In the genomic region with DNA sequence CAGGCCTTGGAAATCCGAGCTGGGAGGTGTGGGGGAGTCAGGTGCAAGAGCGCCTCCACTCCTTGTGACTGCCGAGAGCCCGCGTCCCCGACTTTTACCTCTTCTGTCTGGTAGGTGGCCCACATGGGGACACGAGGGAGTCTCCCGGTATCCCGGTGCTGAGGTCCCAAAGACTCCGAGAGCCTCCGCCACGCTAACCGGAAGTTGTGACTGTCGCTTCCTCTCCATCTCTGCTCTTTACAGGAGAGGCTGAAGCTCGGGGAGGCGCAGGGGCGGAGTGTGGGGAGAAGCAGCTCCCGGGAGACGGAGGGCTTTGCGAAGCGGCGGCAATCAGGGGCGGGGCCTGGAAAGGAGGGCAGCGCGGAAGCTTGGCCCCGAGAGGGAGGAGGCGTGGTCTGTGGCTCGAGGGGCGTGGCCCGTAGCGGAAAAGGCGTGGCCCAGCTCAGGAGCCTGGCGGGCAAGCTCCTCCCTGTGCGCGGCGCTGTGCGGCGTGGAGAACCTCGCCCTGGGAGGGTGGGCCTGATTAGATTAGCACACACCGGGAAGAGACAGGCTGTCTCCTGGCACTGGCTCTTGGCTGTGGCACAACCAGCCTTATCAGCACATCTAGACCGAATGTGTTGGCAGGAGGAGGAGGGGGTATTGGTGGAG, we compare ENCODE assay signal across 8 cellular contexts.
DNase-seq lines count a peak whose midpoint lies in the region; ATAC-seq, FAIRE-seq and TF ChIP-seq lines count a peak whose summit lies in the region.

No MANE protein-coding gene starts in this region.

- H4K91ac ChIP-seq in mesenchymal stem cell (ENCODE audit: low read length) = no peak overlapping the region

- DNase-seq in A549 (ENCODE audit: low read depth in 1 of 2, low spot score in 1 of 2) (peak; percentile 62 to 97), NCI-H1417 (lab: John Stamatoyannopoulos, UW) (peak in 2 of 3 experiments; percentile 90 to 95), endothelial cell of umbilical vein (ENCODE audit: low read depth, low spot score) (peak; percentile 1), mesenchymal stem cell (peak; percentile 39), NCI-H1105 treated with DMSO at 0.1 percent for 48 hours (lab: John Stamatoyannopoulos, UW) (no peak), NCI-H446 treated with DMSO at 0.1 percent for 48 hours (lab: John Stamatoyannopoulos, UW) (no peak), SHP77 treated with DMSO at 0.1 percent for 48 hours (lab: John Stamatoyannopoulos, UW) (no peak)

- no peak overlapping the region for H2BK120ac ChIP-seq in mesenchymal stem cell (ENCODE audit: low read depth, low read length)

- CTCF ChIA-PET in A549 (lab: Yijun Ruan, JAX) = interaction anchor here (0.5 to 3.6 kb wide), 14 partner anchors 13 to 238 kb away, joined by 3 to 27 read pairs (median 4); a partner anchor contains a TSS
- CTCF ChIA-PET in endothelial cell of umbilical vein (lab: Charles Lee) = no interaction called here

- H3K9ac ChIP-seq in endothelial cell of umbilical vein (replicated peaks; ENCODE audit: extremely low read depth, insufficient read depth, low read length) (no peak overlapping the region), mesenchymal stem cell (ENCODE audit: low read length) (peak overlapping the region; percentile 63)

- no peak overlapping the region for H2AK5ac ChIP-seq in mesenchymal stem cell (ENCODE audit: low read length, severe bottlenecking)

- H2AFZ ChIP-seq in endothelial cell of umbilical vein (ENCODE audit: low read depth, low read length) = no peak overlapping the region
- H2AFZ ChIP-seq in mesenchymal stem cell (ENCODE audit: low read depth, low read length) = no peak overlapping the region

- no peak overlapping the region for H3K23ac ChIP-seq in mesenchymal stem cell (ENCODE audit: low read length in 2 of 2)

- WGBS in A549 (ENCODE audit: missing lambda C conversion rate) = 36% methylated on average over 33 of the region's 41 CpGs
- 49% methylated on average over 32 of the region's 41 CpGs for WGBS in mesenchymal stem cell

- TF ChIP-seq EP300 in A549 (IDR thresholded peaks at IDR 0.05) = peak in 1 of 2 experiments; percentile 19; a peak in 1 of 5 replicates

- H3K4me1 ChIP-seq in A549 (peaks cover 77% of the 10 kb centered on the region), endothelial cell of umbilical vein (ENCODE audit: control insufficient read depth, extremely low read depth, insufficient read depth, low read length) (no peaks in the 10 kb centered on the region), mesenchymal stem cell (ENCODE audit: control insufficient read depth, insufficient read depth, low read depth, low read length) (no peaks in the 10 kb centered on the region)

- no peaks in the 10 kb centered on the region for H3K27me3 ChIP-seq in endothelial cell of umbilical vein (ENCODE audit: control insufficient read depth in 2 of 2, insufficient read depth in 2 of 2, low read length in 2 of 2)
- no peaks in the 10 kb centered on the region for H3K27me3 ChIP-seq in mesenchymal stem cell (ENCODE audit: control insufficient read depth in 1 of 2, insufficient read depth in 1 of 2, low read length in 2 of 2)

- no peak overlapping the region for H2BK15ac ChIP-seq in mesenchymal stem cell (ENCODE audit: low read depth, poor library complexity, severe bottlenecking)

- H3K79me1 ChIP-seq in mesenchymal stem cell (replicated peaks; ENCODE audit: low read length, poor library complexity, severe bottlenecking) = no peaks in the 10 kb centered on the region

- no peaks in the 10 kb centered on the region for H3K36me3 ChIP-seq in endothelial cell of umbilical vein (ENCODE audit: control insufficient read depth in 2 of 2, extremely low read depth in 1 of 2, insufficient read depth in 2 of 2, low read length in 2 of 2)
- no peaks in the 10 kb centered on the region for H3K36me3 ChIP-seq in mesenchymal stem cell (ENCODE audit: control insufficient read depth in 1 of 2, insufficient read depth in 2 of 2, low read depth in 1 of 2, low read length in 2 of 2)

- POLR2A ChIA-PET in A549 (lab: Yijun Ruan, JAX) (interaction anchor here (0.6 to 4.1 kb wide), 19 partner anchors 9 to 238 kb away, joined by 3 to 58 read pairs (median 4); a partner anchor contains a TSS), endothelial cell of umbilical vein (lab: Charles Lee) (no interaction called here)

- H3K4ac ChIP-seq in mesenchymal stem cell (ENCODE audit: low read depth in 1 of 2, low read length in 2 of 2) = no peak overlapping the region

- H3K9me3 ChIP-seq in A549 = peaks cover 8% of the 10 kb centered on the region
- H3K9me3 ChIP-seq in endothelial cell of umbilical vein (replicated peaks; ENCODE audit: control insufficient read depth, insufficient read depth, low read length) = no peaks in the 10 kb centered on the region
- H3K9me3 ChIP-seq in mesenchymal stem cell (ENCODE audit: control insufficient read depth, low read length) = peaks cover 19% of the 10 kb centered on the region

- no peak overlapping the region for H2BK5ac ChIP-seq in mesenchymal stem cell (ENCODE audit: low read depth, low read length, poor library complexity, severe bottlenecking)

- no peak overlapping the region for H3K18ac ChIP-seq in mesenchymal stem cell (ENCODE audit: low read depth in 1 of 2, low read length in 2 of 2)

- H3K27ac ChIP-seq in A549 = peak overlapping the region; percentile 97 to 98
- H3K27ac ChIP-seq in endothelial cell of umbilical vein (ENCODE audit: insufficient read depth, low read depth, low read length) = no peak overlapping the region
- H3K27ac ChIP-seq in mesenchymal stem cell (ENCODE audit: low read length, poor library complexity, severe bottlenecking) = no peak overlapping the region

- TF ChIP-seq CTCF in A549 (IDR thresholded peaks at IDR 0.05) (peak; percentile 6; the same call in 1 of the 3 replicates), endothelial cell of umbilical vein (IDR thresholded peaks at IDR 0.05; ENCODE audit: extremely low read depth in 1 of 2, insufficient read depth in 1 of 2, low read depth in 1 of 2, low read length in 2 of 2) (no peak)

- BruUV-seq in endothelial cell of umbilical vein (replicated peaks; lab: Mats Ljungman, UMichigan) = no TSS peak

- H2BK12ac ChIP-seq in mesenchymal stem cell (ENCODE audit: low read length in 2 of 2) = no peak overlapping the region

- H3K14ac ChIP-seq in mesenchymal stem cell (ENCODE audit: low read length in 2 of 2) = no peak overlapping the region

- intact Hi-C loops in endothelial cell of umbilical vein (cut with micrococcal nuclease) = loop anchor here (1.0 to 10.0 kb wide), 2 partner anchors 9 to 544 kb away; no protein-coding TSS in a partner anchor

- TF ChIP-seq RAD21 in A549 (conservative IDR thresholded peaks at IDR 0.05 in 1 of 2, IDR thresholded peaks at IDR 0.05 in 1 of 2) = peak in 1 of 2 experiments; percentile 30; a peak in 2 of 5 replicates

- no peaks in the 10 kb centered on the region for H3K79me2 ChIP-seq in endothelial cell of umbilical vein (ENCODE audit: control insufficient read depth, insufficient read depth, low read length)

- H3K9me1 ChIP-seq in endothelial cell of umbilical vein (replicated peaks; ENCODE audit: control insufficient read depth, extremely low read depth, insufficient read depth, low read length) = no peaks in the 10 kb centered on the region

- TF ChIP-seq POLR2A in A549 (IDR thresholded peaks at IDR 0.05; ENCODE audit: low read length) = peak; percentile 55
- no peak for TF ChIP-seq POLR2A in endothelial cell of umbilical vein (IDR thresholded peaks at IDR 0.05; ENCODE audit: low read depth, low read length)

- H4K20me1 ChIP-seq in endothelial cell of umbilical vein (replicated peaks; ENCODE audit: control insufficient read depth, extremely low read depth, insufficient read depth, low read length) = no peaks in the 10 kb centered on the region

- H3K4me3 ChIP-seq in A549 (peak overlapping the region; percentile 63), endothelial cell of umbilical vein (replicated peaks in 1 of 3; ENCODE audit: insufficient read depth in 1 of 3, low read depth in 1 of 3, low read length in 3 of 3) (peak overlapping the region in 1 of 3 experiments; percentile 41), mesenchymal stem cell (ENCODE audit: insufficient read depth in 1 of 2, low read depth in 1 of 2, low read length in 2 of 2) (peak overlapping the region in 1 of 2 experiments; percentile 72)

- H4K8ac ChIP-seq in mesenchymal stem cell (ENCODE audit: low read length) = no peak overlapping the region

- ATAC-seq in A549 (peak; percentile 84 to 89), GM18868 (IDR thresholded peaks at IDR 0.05; ENCODE audit: unreplicated experiment) (no peak)

- dilution Hi-C loops in endothelial cell of umbilical vein (cut with MboI; ENCODE audit: extremely low pct_ligation_motif_present, low sequenced_read_pairs) = no loop called here

- peak; percentile 77 for FAIRE-seq in A549 (lab: Jason Lieb, UNC)
- no peak for FAIRE-seq in endothelial cell of umbilical vein (lab: Jason Lieb, UNC)

- H3K4me2 ChIP-seq in A549 = peak overlapping the region; percentile 71
- H3K4me2 ChIP-seq in endothelial cell of umbilical vein (ENCODE audit: insufficient read depth, low read length) = peak overlapping the region; percentile 25
- H3K4me2 ChIP-seq in mesenchymal stem cell (ENCODE audit: low read length, poor library complexity, severe bottlenecking) = no peak overlapping the region

TF ChIP-seq in A549, 52 proteins besides CTCF, POLR2A, EP300 and RAD21 (continues in another document):
- TF ChIP-seq, protein P1, sequence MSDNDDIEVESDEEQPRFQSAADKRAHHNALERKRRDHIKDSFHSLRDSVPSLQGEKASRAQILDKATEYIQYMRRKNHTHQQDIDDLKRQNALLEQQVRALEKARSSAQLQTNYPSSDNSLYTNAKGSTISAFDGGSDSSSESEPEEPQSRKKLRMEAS (IDR thresholded peaks at IDR 0.05) = peak; percentile 69
- peak in 1 of 2 experiments; percentile 58; a peak in 1 of 4 replicates for TF ChIP-seq CEBPB (IDR thresholded peaks at IDR 0.05)
- TF ChIP-seq MAZ (IDR thresholded peaks at IDR 0.05; ENCODE audit: borderline replicate concordance, low read depth, low read length) = no peak
- no peak for TF ChIP-seq HOXB5 (CRISPR knock-in tag; IDR thresholded peaks at IDR 0.05)

TF ChIP-seq in endothelial cell of umbilical vein, 7 proteins besides CTCF, POLR2A, EP300 and RAD21:
- TF ChIP-seq JUN (IDR thresholded peaks at IDR 0.05; ENCODE audit: borderline replicate concordance, insufficient read depth, insufficient read length, low read depth) = no peak
- no peak for TF ChIP-seq FOS (IDR thresholded peaks at IDR 0.05; ENCODE audit: borderline replicate concordance, insufficient read depth, low read length)
- TF ChIP-seq GATA2 (IDR thresholded peaks at IDR 0.05; ENCODE audit: insufficient read depth, insufficient read length, low read depth, low read length) = no peak
- no peak for TF ChIP-seq POLR2AphosphoS5 (IDR thresholded peaks at IDR 0.05; ENCODE audit: insufficient read depth, low read depth, low read length)
- TF ChIP-seq, protein P1 (IDR thresholded peaks at IDR 0.05; ENCODE audit: insufficient read depth, insufficient read length) = no peak
- no peak for TF ChIP-seq EZH2 (IDR thresholded peaks at IDR 0.05; ENCODE audit: borderline replicate concordance, low read depth, low read length, severe bottlenecking)
- no peak for TF ChIP-seq MYC (IDR thresholded peaks at IDR 0.05; ENCODE audit: low read depth, low read length)

Comparison
In these comparisons a context has a peak if more than half of its experiments do, and no peak if none do; other contexts are left out.
1. DNase-seq: peak in A549 (2 of 2), NCI-H1417 (2 of 3), endothelial cell of umbilical vein (single experiment) and mesenchymal stem cell (single experiment); none in NCI-H1105 treated with DMSO at 0.1 percent for 48 hours (single experiment), NCI-H446 treated with DMSO at 0.1 percent for 48 hours (single experiment) and SHP77 treated with DMSO at 0.1 percent for 48 hours (single experiment).
2. H3K27ac ChIP-seq: peak in A549 (2 of 2); none in endothelial cell of umbilical vein (single experiment) and mesenchymal stem cell (single experiment).